ENCODE assay signal across 25 cellular contexts in genomic region chr3:72408983-72409779, GRCh38. TPM values are rescaled to one million over a fixed set of nuclear protein-coding genes. Genes with fewer than 3 reads are reported as not detected.
DNase-seq lines count a peak whose midpoint lies in the region; ATAC-seq and TF ChIP-seq lines count a peak whose summit lies in the region.
"Had no signal": no experiment of that assay in that cellular context is flagged by ENCODE, and none has a peak within 500 bp of the region (broad histone marks: within the 10 kb centered on the region; RNA-seq: fewer than 3 reads in every experiment).

No MANE protein-coding gene starts in this region.

- H3K27ac ChIP-seq in substantia nigra (ENCODE audit: low read depth, low read length, poor library complexity, severe bottlenecking): peak overlapping the region; percentile 39
- H3K27ac ChIP-seq: BLaER1 treated with 17β-estradiol and CSF1 and Interleukin-3, amounts not matched to agents 10 nM and 100 nM; SK-N-MC; WERI-Rb-1 had no signal

- no peaks in the 10 kb centered on the region for H3K9me3 Mint-ChIP-seq in activated naive CD4-positive, alpha-beta T cell treated with anti-CD3 and anti-CD28 coated beads, Interleukin-2, amount 50 U/mL, for 24 hours
- no peaks in the 10 kb centered on the region for H3K9me3 Mint-ChIP-seq in activated naive CD4-positive, alpha-beta T cell treated with anti-CD3 and anti-CD28 coated beads, Interleukin-2, amount 10 ng/mL, durations not matched to agents 7 days and 5 days
- H3K9me3 Mint-ChIP-seq in WTC11: no peaks in the 10 kb centered on the region
- H3K9me3 Mint-ChIP-seq: stimulated activated memory B cell treated with anti-CD40 and anti-IgM and Interleukin-4, amounts not matched to agents 10 μg/mL and 1 μg/mL and 100 μg/mL, for 72 hours had no signal

- TF ChIP-seq CTCF in WTC11 (IDR thresholded peaks at IDR 0.05): no peak
- TF ChIP-seq CTCF in epithelial cell of esophagus (IDR thresholded peaks at IDR 0.05; ENCODE audit: insufficient read depth, low read depth, low read length, missing control alignments): no peak

- H3K36me3 Mint-ChIP-seq in activated naive CD4-positive, alpha-beta T cell treated with anti-CD3 and anti-CD28 coated beads, Interleukin-2, amount 50 U/mL, for 24 hours: peaks cover 2% of the 10 kb centered on the region
- peaks cover 2% of the 10 kb centered on the region for H3K36me3 Mint-ChIP-seq in activated naive CD4-positive, alpha-beta T cell treated with anti-CD3 and anti-CD28 coated beads, Interleukin-2, amount 10 ng/mL, durations not matched to agents 7 days and 5 days
- no peaks in the 10 kb centered on the region for H3K36me3 Mint-ChIP-seq in WTC11
- H3K36me3 Mint-ChIP-seq: stimulated activated memory B cell treated with anti-CD40 and anti-IgM and Interleukin-4, amounts not matched to agents 10 μg/mL and 1 μg/mL and 100 μg/mL, for 72 hours had no signal

- CTCF ChIA-PET in activated naive CD4-positive, alpha-beta T cell treated with anti-CD3 and anti-CD28 coated beads, Interleukin-2, amount 10 ng/mL, durations not matched to agents 7 days and 5 days (lab: Charles Lee): interaction anchor here (0.6 kb wide), 1 partner anchor 23 kb away, joined by 3 read pairs; no protein-coding TSS in a partner anchor
- CTCF ChIA-PET in WTC11 (lab: Charles Lee): interaction anchor here (1.1 kb wide), 1 partner anchor 118 kb away, joined by 3 read pairs; no protein-coding TSS in a partner anchor

- no peak overlapping the region for H3K4me3 ChIP-seq in epithelial cell of esophagus (ENCODE audit: low read length)
- H3K4me3 ChIP-seq: BLaER1 treated with 17β-estradiol and CSF1 and Interleukin-3, amounts not matched to agents 10 nM and 100 nM; SK-N-MC had no signal

- H3K27me3 Mint-ChIP-seq in activated naive CD4-positive, alpha-beta T cell treated with anti-CD3 and anti-CD28 coated beads, Interleukin-2, amount 50 U/mL, for 24 hours: no peaks in the 10 kb centered on the region
- no peaks in the 10 kb centered on the region for H3K27me3 Mint-ChIP-seq in activated naive CD4-positive, alpha-beta T cell treated with anti-CD3 and anti-CD28 coated beads, Interleukin-2, amount 10 ng/mL, durations not matched to agents 7 days and 5 days
- H3K27me3 Mint-ChIP-seq in WTC11 (ENCODE audit: low read depth): no peaks in the 10 kb centered on the region
- H3K27me3 Mint-ChIP-seq: brain; stimulated activated memory B cell treated with anti-CD40 and anti-IgM and Interleukin-4, amounts not matched to agents 10 μg/mL and 1 μg/mL and 100 μg/mL, for 72 hours had no signal

- no peak for DNase-seq in activated naive CD4-positive, alpha-beta T cell treated with anti-CD3 and anti-CD28 coated beads, Interleukin-2, amount 10 ng/mL, durations not matched to agents 7 days and 5 days
- DNase-seq in WTC11 (ENCODE audit: low spot score) (no peak), epithelial cell of esophagus (ENCODE audit: low read depth) (peak; percentile 23), substantia nigra (lab: John Stamatoyannopoulos, UW) (no peak), SW 1271 (lab: John Stamatoyannopoulos, UW) (no peak)
- DNase-seq: Caco-2; DND-41; effector CD4-positive, alpha-beta T cell; erythroblast; foreskin fibroblast; left colon; mesenchymal stem cell; NCI-H1105 treated with DMSO at 0.1 percent for 48 hours; NCI-H2029 treated with DMSO at 0.1 percent for 48 hours; NCI-H226; small intestine; stimulated activated CD4-positive, alpha-beta T cell treated with anti-CD3 and anti-CD28 coated beads, Interleukin-2, amount 100 ng/mL, for 48 hours; WERI-Rb-1 had no signal

- POLR2A ChIA-PET in WTC11 (lab: Charles Lee): interaction anchor here (0.6 kb wide), 1 partner anchor 443 kb away, joined by 4 read pairs; no protein-coding TSS in a partner anchor

- H3K4me1 Mint-ChIP-seq in activated naive CD4-positive, alpha-beta T cell treated with anti-CD3 and anti-CD28 coated beads, Interleukin-2, amount 50 U/mL, for 24 hours: peaks cover 97% of the 10 kb centered on the region
- H3K4me1 Mint-ChIP-seq in activated naive CD4-positive, alpha-beta T cell treated with anti-CD3 and anti-CD28 coated beads, Interleukin-2, amount 10 ng/mL, durations not matched to agents 7 days and 5 days: peaks cover 27% of the 10 kb centered on the region
- peaks cover 88% of the 10 kb centered on the region for H3K4me1 Mint-ChIP-seq in WTC11

- no peak for ATAC-seq in WTC11
- ATAC-seq in HG02763 (IDR thresholded peaks at IDR 0.05; ENCODE audit: unreplicated experiment): no peak
- ATAC-seq: HCT116; left colon; stimulated activated memory B cell treated with anti-CD40 and anti-IgM and Interleukin-4, amounts not matched to agents 10 μg/mL and 1 μg/mL and 100 μg/mL, for 72 hours had no signal

- H3K27ac Mint-ChIP-seq in activated naive CD4-positive, alpha-beta T cell treated with anti-CD3 and anti-CD28 coated beads, Interleukin-2, amount 50 U/mL, for 24 hours: peak overlapping the region; percentile 20
- H3K27ac Mint-ChIP-seq in activated naive CD4-positive, alpha-beta T cell treated with anti-CD3 and anti-CD28 coated beads, Interleukin-2, amount 10 ng/mL, durations not matched to agents 7 days and 5 days: no peak overlapping the region
- peak overlapping the region; percentile 41; the same call in 1 of the 2 replicates for H3K27ac Mint-ChIP-seq in WTC11
- H3K27ac Mint-ChIP-seq: brain; stimulated activated memory B cell treated with anti-CD40 and anti-IgM and Interleukin-4, amounts not matched to agents 10 μg/mL and 1 μg/mL and 100 μg/mL, for 72 hours had no signal

- H3K4me3 Mint-ChIP-seq in activated naive CD4-positive, alpha-beta T cell treated with anti-CD3 and anti-CD28 coated beads, Interleukin-2, amount 50 U/mL, for 24 hours: peak overlapping the region; percentile 67
- H3K4me3 Mint-ChIP-seq in activated naive CD4-positive, alpha-beta T cell treated with anti-CD3 and anti-CD28 coated beads, Interleukin-2, amount 10 ng/mL, durations not matched to agents 7 days and 5 days: no peak overlapping the region
- no peak overlapping the region for H3K4me3 Mint-ChIP-seq in WTC11
- H3K4me3 Mint-ChIP-seq: brain; stimulated activated memory B cell treated with anti-CD40 and anti-IgM and Interleukin-4, amounts not matched to agents 10 μg/mL and 1 μg/mL and 100 μg/mL, for 72 hours had no signal

TF ChIP-seq in WTC11, 78 proteins besides CTCF, POLR2A, EP300 and RAD21 (continues in another document):
- no peak for TF ChIP-seq SOX15 (CRISPR knock-in tag; IDR thresholded peaks at IDR 0.05)
- TF ChIP-seq ATF6 (CRISPR knock-in tag; IDR thresholded peaks at IDR 0.05): no peak
- TF ChIP-seq ZSCAN18 (CRISPR knock-in tag; IDR thresholded peaks at IDR 0.05): no peak
- no peak for TF ChIP-seq GABPB1 (CRISPR knock-in tag; IDR thresholded peaks at IDR 0.05)
- TF ChIP-seq HMGXB4 (CRISPR knock-in tag; IDR thresholded peaks at IDR 0.05): no peak
- no peak for TF ChIP-seq ZNF121 (CRISPR knock-in tag; IDR thresholded peaks at IDR 0.05)
- TF ChIP-seq ATF1 (CRISPR knock-in tag; IDR thresholded peaks at IDR 0.05): no peak
- no peak for TF ChIP-seq NFYB (CRISPR knock-in tag; conservative IDR thresholded peaks at IDR 0.05; ENCODE audit: low read depth)
- TF ChIP-seq MAX (CRISPR knock-in tag; IDR thresholded peaks at IDR 0.05): no peak

RNA-seq across cellular contexts. Expression of gene RYBP, which starts 37.2 kb away (rescaled TPM):
- 20.0 to 21.4 TPM (median 20.0 TPM) in 3 replicates for total RNA-seq in WTC11 (2021)
